22 cellular contexts compared by ENCODE assay signal in genomic region chr2:175605599-175605988, GRCh38.
"Had no signal": no experiment of that assay in that cellular context is flagged by ENCODE, and none has a peak within 500 bp of the region (broad histone marks: within the 10 kb centered on the region; RNA-seq: fewer than 3 reads in every experiment).

No MANE protein-coding gene starts in this region.

- H3K4me3 ChIP-seq: lower lobe of right lung, prostate gland, suprapubic skin had no signal

- H3K27ac ChIP-seq: brain microvascular endothelial cell, lower lobe of right lung, prostate gland, suprapubic skin had no signal

- FAIRE-seq: small intestine, TTC549 had no signal

- DNase-seq: activated CD4-positive, alpha-beta T cell treated with anti-CD3 and anti-CD28 coated beads, Interleukin-2, amount 10 ng/mL, durations not matched to agents 24 days and 14 days; activated CD4-positive, CD25-positive, alpha-beta regulatory T cell; activated CD8-positive, alpha-beta memory T cell treated with anti-CD3 and anti-CD28 coated beads, Interleukin-2, amount 50 U/mL, for 48 hours; activated CD8-positive, alpha-beta T cell treated with anti-CD3 and anti-CD28 coated beads, Interleukin-2, amount 10 ng/mL, durations not matched to agents 7 days and 5 days; activated naive CD8-positive, alpha-beta T cell treated with anti-CD3 and anti-CD28 coated beads for 36 hours; activated T-cell treated with anti-CD3 and anti-CD28 coated beads, Interleukin-2, amount 50 U/mL, for 72 hours; amygdala; brain microvascular endothelial cell; cortex of kidney; effector memory CD8-positive, alpha-beta T cell; foreskin melanocyte; head of caudate nucleus; left cardiac atrium; lower lobe of right lung; nephron progenitor cell; right cardiac atrium; stimulated activated naive CD8-positive, alpha-beta T cell treated with anti-CD3 and anti-CD28 coated beads, Interleukin-15, Interleukin-2, amounts not matched to agents 100 U/mL and 50 U/mL, for 24 hours; trophoblast cell had no signal

- ATAC-seq: activated CD8-positive, alpha-beta T cell treated with anti-CD3 and anti-CD28 coated beads, Interleukin-2, amount 10 ng/mL, durations not matched to agents 7 days and 5 days; activated T-cell treated with anti-CD3 and anti-CD28 coated beads, Interleukin-2, amount 50 U/mL, for 72 hours; effector memory CD8-positive, alpha-beta T cell; left cardiac atrium; lower lobe of right lung; right cardiac atrium; stimulated activated naive CD8-positive, alpha-beta T cell treated with anti-CD3 and anti-CD28 coated beads, Interleukin-15, Interleukin-2, amounts not matched to agents 100 U/mL and 50 U/mL, for 24 hours had no signal

- H3K9me3 ChIP-seq: lower lobe of right lung, prostate gland, suprapubic skin had no signal

- H3K4me1 ChIP-seq: lower lobe of right lung, prostate gland, suprapubic skin had no signal

- H3K27me3 ChIP-seq: brain microvascular endothelial cell, suprapubic skin had no signal

- H3K36me3 ChIP-seq: brain microvascular endothelial cell, lower lobe of right lung, prostate gland, suprapubic skin had no signal
